19 cellular contexts compared by ENCODE assay signal in the genomic region with DNA sequence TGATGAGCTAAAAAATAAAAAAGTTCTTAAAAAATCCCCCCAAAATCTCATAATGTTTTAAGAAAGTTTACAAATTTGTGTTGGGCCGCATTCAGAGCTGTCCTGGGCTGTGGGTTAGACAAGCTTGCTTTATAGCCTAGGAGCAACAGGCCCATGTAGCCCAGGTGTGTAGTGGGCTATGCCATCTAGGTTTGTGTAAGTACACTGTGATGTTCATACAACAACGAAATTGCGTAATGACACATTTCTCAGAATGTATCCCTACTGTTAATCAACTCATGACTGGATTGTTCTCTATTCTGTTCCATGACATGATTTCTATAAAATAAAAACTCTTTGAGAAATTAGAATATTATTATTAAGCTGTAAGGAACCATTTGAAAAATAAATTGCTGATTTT. TPM values are rescaled to one million over a fixed set of nuclear protein-coding genes. Genes with fewer than 3 reads are reported as not detected.
DNase-seq lines count a peak whose midpoint lies in the region; ATAC-seq, FAIRE-seq and TF ChIP-seq lines count a peak whose summit lies in the region.
"Had no signal": no experiment of that assay in that cellular context is flagged by ENCODE, and none has a peak within 500 bp of the region (broad histone marks: within the 10 kb centered on the region; RNA-seq: fewer than 3 reads in every experiment).

No MANE protein-coding gene starts in this region.

- in situ Hi-C loops in HepG2 (cut with HindIII; ENCODE audit: extremely low pct_ligation_motif_present, low pct_unique_long_range_greater_than_20kb): no loop called here

- DNase-seq in HepG2 (ENCODE audit: low spot score): no peak
- no peak for DNase-seq in right lobe of liver
- peak; percentile 7 for DNase-seq in amniotic epithelial cell (ENCODE audit: low read depth)
- DNase-seq in urothelium cell line (ENCODE audit: low spot score): no peak
- no peak for DNase-seq in stimulated activated CD8-positive, alpha-beta memory T cell treated with anti-CD3 and anti-CD28 coated beads, Interleukin-4, amount 100 ng/mL, for 48 hours
- DNase-seq in activated naive CD8-positive, alpha-beta T cell treated with anti-CD3 and anti-CD28 coated beads, Interleukin-2, amount 50 U/mL, for 24 hours: no peak
- DNase-seq: C1 segment of cervical spinal cord; CD4-positive, alpha-beta memory T cell; COR-L47; DMS 273 treated with DMSO at 0.1 percent for 48 hours; DMS79; EL; GDM1; GM23248; HFFc6 had no signal

- CTCF ChIA-PET in HepG2 (lab: Yijun Ruan, JAX; ENCODE audit: low intra/inter-chr PET ratio, low total read pairs): no interaction called here

- no peaks in the 10 kb centered on the region for H3K9me3 Mint-ChIP-seq in activated naive CD8-positive, alpha-beta T cell treated with anti-CD3 and anti-CD28 coated beads, Interleukin-2, amount 50 U/mL, for 24 hours
- H3K9me3 Mint-ChIP-seq: CD4-positive, alpha-beta memory T cell; HFFc6 had no signal

- TF ChIP-seq POLR2A in HepG2 (IDR thresholded peaks at IDR 0.05; ENCODE audit: insufficient read depth in 1 of 2, low read depth in 2 of 2, low read length in 2 of 2): no peak
- TF ChIP-seq POLR2A in right lobe of liver (IDR thresholded peaks at IDR 0.05): no peak

- POLR2A ChIA-PET in HepG2 (lab: Yijun Ruan, JAX): no interaction called here

- TF ChIP-seq EP300 in HepG2 (IDR thresholded peaks at IDR 0.05; ENCODE audit: low read depth in 2 of 2, low read length in 2 of 2): no peak
- no peak for TF ChIP-seq EP300 in HepG2 (CRISPR knock-in tag; IDR thresholded peaks at IDR 0.05; ENCODE audit: borderline replicate concordance)

- TF ChIP-seq RAD21 in HepG2 (CRISPR knock-in tag; IDR thresholded peaks at IDR 0.05): no peak

- no peaks in the 10 kb centered on the region for H3K79me2 ChIP-seq in HepG2 (ENCODE audit: insufficient read depth, low read length)

- H3K4me3 ChIP-seq in HepG2 (replicated peaks in 1 of 3; ENCODE audit: insufficient read depth in 1 of 3, low read depth in 2 of 3, low read length in 3 of 3): no peak overlapping the region
- no peak overlapping the region for H3K4me3 ChIP-seq in right lobe of liver
- H3K4me3 ChIP-seq: GM12878, GM23248, HAP-1 had no signal

- no TSS peak for BruUV-seq in HepG2 (replicated peaks; lab: Mats Ljungman, UMichigan)

- no peaks in the 10 kb centered on the region for H3K9me3 ChIP-seq in HepG2 (ENCODE audit: low read length)
- H3K9me3 ChIP-seq in right lobe of liver: no peaks in the 10 kb centered on the region
- H3K9me3 ChIP-seq: HAP-1 had no signal

- no peak overlapping the region for H3K4me2 ChIP-seq in HepG2 (ENCODE audit: low read depth, low read length)

- intact Hi-C loops in HepG2 (cut with micrococcal nuclease; ENCODE audit: unreplicated experiment) (no loop called here), right lobe of liver (cut with DNase I) (no loop called here)

- no peak for ATAC-seq in HepG2
- ATAC-seq in right lobe of liver: no peak
- no peak for ATAC-seq in activated naive CD8-positive, alpha-beta T cell treated with anti-CD3 and anti-CD28 coated beads, Interleukin-2, amount 50 U/mL, for 24 hours
- ATAC-seq: GM12878 had no signal

- no peaks in the 10 kb centered on the region for H3K27me3 ChIP-seq in HepG2 (ENCODE audit: control insufficient read depth in 1 of 2, insufficient read depth in 2 of 2, low read length in 2 of 2)
- H3K27me3 ChIP-seq in right lobe of liver: no peaks in the 10 kb centered on the region

- no peak for FAIRE-seq in HepG2 (lab: Jason Lieb, UNC)
- peak; percentile 32 for FAIRE-seq in urothelium cell line (lab: Jason Lieb, UNC)
- FAIRE-seq: GM12878 had no signal

- no peaks in the 10 kb centered on the region for H4K20me1 ChIP-seq in HepG2 (ENCODE audit: insufficient read depth, low read length)

- no peaks in the 10 kb centered on the region for H3K4me1 Mint-ChIP-seq in activated naive CD8-positive, alpha-beta T cell treated with anti-CD3 and anti-CD28 coated beads, Interleukin-2, amount 50 U/mL, for 24 hours

- no peak overlapping the region for H2AFZ ChIP-seq in HepG2 (ENCODE audit: low read length)
- H2AFZ ChIP-seq: GM23248 had no signal

- H3K36me3 ChIP-seq in HepG2 (replicated peaks in 1 of 2; ENCODE audit: control insufficient read depth in 1 of 2, insufficient read depth in 2 of 2, low read length in 2 of 2) (peaks cover 3 to 5% of the 10 kb centered on the region in 2 experiments; a peak in 3 of 5 replicates), right lobe of liver (no peaks in the 10 kb centered on the region)
- H3K36me3 ChIP-seq: HAP-1 had no signal

- H3K27me3 Mint-ChIP-seq in activated naive CD8-positive, alpha-beta T cell treated with anti-CD3 and anti-CD28 coated beads, Interleukin-2, amount 50 U/mL, for 24 hours: no peaks in the 10 kb centered on the region
- H3K27me3 Mint-ChIP-seq: CD4-positive, alpha-beta memory T cell had no signal

- no peak for TF ChIP-seq CTCF in HepG2 (CRISPR knock-in tag; IDR thresholded peaks at IDR 0.05)
- no peak for TF ChIP-seq CTCF in right lobe of liver (IDR thresholded peaks at IDR 0.05)

- no peak overlapping the region for H3K9ac ChIP-seq in HepG2 (ENCODE audit: insufficient read depth, low read depth, low read length)
- H3K9ac ChIP-seq: GM23248 had no signal

- H3K36me3 Mint-ChIP-seq in activated naive CD8-positive, alpha-beta T cell treated with anti-CD3 and anti-CD28 coated beads, Interleukin-2, amount 50 U/mL, for 24 hours (ENCODE audit: low read depth): peaks cover 18% of the 10 kb centered on the region

- 98% methylated on average over 3 of the region's 3 CpGs for WGBS in HepG2 (ENCODE audit: low lambda C conversion rate)
- WGBS in right lobe of liver (ENCODE audit: insufficient coverage, low coverage, low lambda C conversion rate, missing lambda C conversion rate): 98% methylated on average over 3 of the region's 3 CpGs

- no peak overlapping the region for H3K4me3 Mint-ChIP-seq in activated naive CD8-positive, alpha-beta T cell treated with anti-CD3 and anti-CD28 coated beads, Interleukin-2, amount 50 U/mL, for 24 hours
- H3K4me3 Mint-ChIP-seq: CD4-positive, alpha-beta memory T cell; HFFc6 had no signal

- no peak overlapping the region for H3K27ac ChIP-seq in HepG2 (ENCODE audit: extremely low read length, insufficient read depth, low read length)
- H3K27ac ChIP-seq in right lobe of liver: no peak overlapping the region
- H3K27ac ChIP-seq: GM23248 had no signal

- H3K4me1 ChIP-seq in HepG2 (ENCODE audit: insufficient read depth, low read length): no peaks in the 10 kb centered on the region
- H3K4me1 ChIP-seq in right lobe of liver: no peaks in the 10 kb centered on the region
- H3K4me1 ChIP-seq: HAP-1 had no signal

- H3K27ac Mint-ChIP-seq in activated naive CD8-positive, alpha-beta T cell treated with anti-CD3 and anti-CD28 coated beads, Interleukin-2, amount 50 U/mL, for 24 hours: no peak overlapping the region
- H3K27ac Mint-ChIP-seq: CD4-positive, alpha-beta memory T cell; HFFc6 had no signal

RNA-seq across cellular contexts. Expression of a gene that starts 13.0 kb away (rescaled TPM):
- total RNA-seq in HepG2 (2016; rRNA removed; fragmentation: Illumina TruSeq; extraction: Trizol): 33.5 and 36.2 TPM in 2 replicates
- 11.4 and 12.2 TPM in 2 replicates for total RNA-seq in HepG2 (2016; cell fraction: cytosol; rRNA removed; fragmentation: Illumina TruSeq; extraction: Trizol; ENCODE audit: low read depth)
- 31.5 and 33.8 TPM in 2 replicates for total RNA-seq in HepG2 (2016; cell fraction: insoluble cytoplasmic fraction; rRNA removed; fragmentation: Illumina TruSeq; extraction: Trizol)
- total RNA-seq in HepG2 (2016; cell fraction: membrane; rRNA removed; fragmentation: Illumina TruSeq; extraction: Trizol): 18.8 and 19.9 TPM in 2 replicates
- total RNA-seq in HepG2 (2016; cell fraction: nucleus; rRNA removed; fragmentation: Illumina TruSeq; extraction: Trizol): 39.3 and 42.7 TPM in 2 replicates
- 11.8 and 15.2 TPM in 2 replicates for polyA plus RNA-seq in HepG2 (2011; rRNA removed)
- 5.7 and 8.9 TPM in 2 replicates for polyA plus RNA-seq in HepG2 (2011; cell fraction: cytosol; rRNA removed)
- polyA plus RNA-seq in HepG2 (2011; cell fraction: nucleus; rRNA removed): 8.6 and 10.4 TPM in 2 replicates
- polyA plus RNA-seq in HepG2 (2012): 9.7 and 10.5 TPM in 2 replicates
- polyA plus RNA-seq in HepG2 (2016; cell fraction: cytosol; fragmentation: Illumina TruSeq; extraction: Trizol; ENCODE audit: low read depth): 6.4 and 7.1 TPM in 2 replicates
- 19.7 and 23.4 TPM in 2 replicates for polyA plus RNA-seq in HepG2 (2016; cell fraction: insoluble cytoplasmic fraction; fragmentation: Illumina TruSeq; extraction: Trizol; ENCODE audit: low read depth)
- polyA plus RNA-seq in HepG2 (2016; cell fraction: membrane; fragmentation: Illumina TruSeq; extraction: Trizol; ENCODE audit: low read depth): 7.5 and 8.1 TPM in 2 replicates
- polyA plus RNA-seq in HepG2 (2016; cell fraction: nucleus; fragmentation: Illumina TruSeq; extraction: Trizol; ENCODE audit: insufficient read depth, low read depth): 24.2 and 27.0 TPM in 2 replicates
- polyA minus RNA-seq in HepG2 (2011; rRNA and poly(A)+ RNA removed; ENCODE audit: low replicate concordance): 8.8 and 16.3 TPM in 2 replicates
- 9.5 and 13.8 TPM in 2 replicates for polyA minus RNA-seq in HepG2 (2011; cell fraction: cytosol; rRNA and poly(A)+ RNA removed)
- 78.3 and 78.4 TPM in 2 replicates for polyA minus RNA-seq in HepG2 (2011; cell fraction: nucleus; rRNA and poly(A)+ RNA removed)
- total RNA-seq in right lobe of liver: 10 to 100 TPM; 14.1 to 21.3 (median 18.6) TPM

RNA-seq across cellular contexts. Expression of a gene that starts 44.0 kb away (rescaled TPM):
- total RNA-seq in HepG2 (2016; rRNA removed; fragmentation: Illumina TruSeq; extraction: Trizol): 0.07 TPM in 1 of 2 replicates, not detected in the other
- total RNA-seq in HepG2 (2016; cell fraction: cytosol; rRNA removed; fragmentation: Illumina TruSeq; extraction: Trizol; ENCODE audit: low read depth): not detected in 2 replicates
- 0.04 TPM in 1 of 2 replicates, not detected in the other for total RNA-seq in HepG2 (2016; cell fraction: insoluble cytoplasmic fraction; rRNA removed; fragmentation: Illumina TruSeq; extraction: Trizol)
- not detected in 2 replicates for total RNA-seq in HepG2 (2016; cell fraction: membrane; rRNA removed; fragmentation: Illumina TruSeq; extraction: Trizol)
- total RNA-seq in HepG2 (2016; cell fraction: nucleus; rRNA removed; fragmentation: Illumina TruSeq; extraction: Trizol): 0.19 and 0.25 TPM in 2 replicates
- polyA plus RNA-seq in HepG2 (2011; rRNA removed): 0.07 and 0.15 TPM in 2 replicates
- polyA plus RNA-seq in HepG2 (2011; cell fraction: cytosol; rRNA removed): 0.03 TPM in 1 of 2 replicates, not detected in the other
- 0.61 and 0.79 TPM in 2 replicates for polyA plus RNA-seq in HepG2 (2011; cell fraction: nucleus; rRNA removed)
- polyA plus RNA-seq in HepG2 (2012): 0.08 and 0.13 TPM in 2 replicates
- not detected in 2 replicates for polyA plus RNA-seq in HepG2 (2016; cell fraction: cytosol; fragmentation: Illumina TruSeq; extraction: Trizol; ENCODE audit: low read depth)
- not detected in 2 replicates for polyA plus RNA-seq in HepG2 (2016; cell fraction: insoluble cytoplasmic fraction; fragmentation: Illumina TruSeq; extraction: Trizol; ENCODE audit: low read depth)
- not detected in 2 replicates for polyA plus RNA-seq in HepG2 (2016; cell fraction: membrane; fragmentation: Illumina TruSeq; extraction: Trizol; ENCODE audit: low read depth)
- polyA plus RNA-seq in HepG2 (2016; cell fraction: nucleus; fragmentation: Illumina TruSeq; extraction: Trizol; ENCODE audit: insufficient read depth, low read depth): 0.11 and 0.25 TPM in 2 replicates
- not detected in 2 replicates for polyA minus RNA-seq in HepG2 (2011; rRNA and poly(A)+ RNA removed; ENCODE audit: low replicate concordance)
- polyA minus RNA-seq in HepG2 (2011; cell fraction: cytosol; rRNA and poly(A)+ RNA removed): not detected in 2 replicates
- 0.37 and 0.39 TPM in 2 replicates for polyA minus RNA-seq in HepG2 (2011; cell fraction: nucleus; rRNA and poly(A)+ RNA removed)
- total RNA-seq in right lobe of liver: under 1 TPM in 4 of 6 experiments, not detected in 2; 0.07 to 0.51 (median 0.34) TPM
- total RNA-seq: A172, GM12878, GM23248, H4 had no signal
- polyA plus RNA-seq: CD4-positive, alpha-beta memory T cell; GM23248 had no signal
